In genomic region chr7:17524746-17525145, GRCh38 we compare ENCODE assay signal across 14 cellular contexts.
DNase-seq lines count a peak whose midpoint lies in the region; TF ChIP-seq lines count a peak whose summit lies in the region.
"Had no signal": no experiment of that assay in that cellular context is flagged by ENCODE, and none has a peak within 500 bp of the region (broad histone marks: within the 10 kb centered on the region; RNA-seq: fewer than 3 reads in every experiment).

No MANE protein-coding gene starts in this region.

- peak overlapping the region; percentile 96 for H3K27ac Mint-ChIP-seq in Calu3 (ENCODE audit: unreplicated experiment)
- H3K27ac Mint-ChIP-seq in CD8-positive, alpha-beta memory T cell = no peak overlapping the region
- H3K27ac Mint-ChIP-seq: stimulated activated naive B cell treated with anti-CD40 and anti-IgM and Interleukin-4, amounts not matched to agents 10 μg/mL and 1 μg/mL and 100 μg/mL, for 72 hours had no signal

- H2BK12ac ChIP-seq in mesenchymal stem cell (ENCODE audit: low read length in 2 of 2) = no peak overlapping the region

- H3K27ac ChIP-seq in mesenchymal stem cell (ENCODE audit: low read length, poor library complexity, severe bottlenecking) = peak overlapping the region; percentile 68
- no peak overlapping the region for H3K27ac ChIP-seq in CD8-positive, alpha-beta memory T cell (ENCODE audit: low read depth, low read length)

- intact Hi-C loops in Calu3 (cut with micrococcal nuclease; ENCODE audit: unreplicated experiment) = loop anchor here (2.0 to 10.0 kb wide), 4 partner anchors 220 to 597 kb away; no protein-coding TSS in a partner anchor

- no peak overlapping the region for H3K14ac ChIP-seq in mesenchymal stem cell (ENCODE audit: low read length in 2 of 2)

- H3K36me3 ChIP-seq in mesenchymal stem cell (ENCODE audit: control insufficient read depth in 1 of 2, insufficient read depth in 2 of 2, low read depth in 1 of 2, low read length in 2 of 2) = no peaks in the 10 kb centered on the region
- no peaks in the 10 kb centered on the region for H3K36me3 ChIP-seq in CD8-positive, alpha-beta memory T cell (ENCODE audit: insufficient read depth, low read length)
- H3K36me3 ChIP-seq: gastrocnemius medialis, MG63 had no signal

- H3K4me1 ChIP-seq in mesenchymal stem cell (ENCODE audit: control insufficient read depth, insufficient read depth, low read depth, low read length) = peaks cover 2% of the 10 kb centered on the region
- no peaks in the 10 kb centered on the region for H3K4me1 ChIP-seq in CD8-positive, alpha-beta memory T cell (ENCODE audit: insufficient read depth, low read length)

- H3K4me3 Mint-ChIP-seq in Calu3 (ENCODE audit: low read depth, unreplicated experiment) = peak overlapping the region; percentile 33
- H3K4me3 Mint-ChIP-seq in CD8-positive, alpha-beta memory T cell = no peak overlapping the region
- H3K4me3 Mint-ChIP-seq: stimulated activated naive B cell treated with anti-CD40 and anti-IgM and Interleukin-4, amounts not matched to agents 10 μg/mL and 1 μg/mL and 100 μg/mL, for 72 hours had no signal

- no peaks in the 10 kb centered on the region for H3K9me3 ChIP-seq in mesenchymal stem cell (ENCODE audit: control insufficient read depth, low read length)
- no peaks in the 10 kb centered on the region for H3K9me3 ChIP-seq in CD8-positive, alpha-beta memory T cell (ENCODE audit: low read length)
- H3K9me3 ChIP-seq: gastrocnemius medialis, MG63 had no signal

- H3K4ac ChIP-seq in mesenchymal stem cell (ENCODE audit: low read depth in 1 of 2, low read length in 2 of 2) = no peak overlapping the region

- no peak overlapping the region for H2AFZ ChIP-seq in mesenchymal stem cell (ENCODE audit: low read depth, low read length)

- TSS peak; percentile 85 for BruUV-seq in Calu3 (replicated peaks; lab: Mats Ljungman, UMichigan)

- DNase-seq in Calu3 (no peak), HT1080 (ENCODE audit: low read depth) (peak; percentile 39), cardiac fibroblast (ENCODE audit: low read depth in 2 of 2) (peak; percentile 58 to 92), mesenchymal stem cell (peak; percentile 67), NCI-H510A treated with DMSO at 0.1 percent for 48 hours (lab: John Stamatoyannopoulos, UW) (no peak), RKO (ENCODE audit: low spot score) (no peak)
- no peak for DNase-seq in stimulated activated CD8-positive, alpha-beta memory T cell treated with anti-CD3 and anti-CD28 coated beads, Interleukin-4, amount 100 ng/mL, for 48 hours
- no peak for DNase-seq in CD8-positive, alpha-beta memory T cell
- DNase-seq: NCI-H2171; NK-92 treated with Interleukin-12 subunit alpha and Interleukin-12 subunit beta, amount 100 ng/mL, for 24 hours; stimulated activated CD4-positive, alpha-beta T cell treated with anti-CD3 and anti-CD28 coated beads, Interleukin-4, amount 100 ng/mL, for 24 hours; stimulated activated naive B cell treated with anti-CD40 and anti-IgM and Interleukin-4, amounts not matched to agents 10 μg/mL and 1 μg/mL and 100 μg/mL, for 72 hours had no signal

- no peak overlapping the region for H3K18ac ChIP-seq in mesenchymal stem cell (ENCODE audit: low read depth in 1 of 2, low read length in 2 of 2)

- no peak overlapping the region for H2BK5ac ChIP-seq in mesenchymal stem cell (ENCODE audit: low read depth, low read length, poor library complexity, severe bottlenecking)

- no peak overlapping the region for H3K23ac ChIP-seq in mesenchymal stem cell (ENCODE audit: low read length in 2 of 2)

- H3K27me3 Mint-ChIP-seq in Calu3 (ENCODE audit: unreplicated experiment) = no peaks in the 10 kb centered on the region
- H3K27me3 Mint-ChIP-seq in CD8-positive, alpha-beta memory T cell = peaks cover 0 to 2% of the 10 kb centered on the region in 2 donors
- H3K27me3 Mint-ChIP-seq: stimulated activated naive B cell treated with anti-CD40 and anti-IgM and Interleukin-4, amounts not matched to agents 10 μg/mL and 1 μg/mL and 100 μg/mL, for 72 hours had no signal

- no peaks in the 10 kb centered on the region for H3K27me3 ChIP-seq in mesenchymal stem cell (ENCODE audit: control insufficient read depth in 1 of 2, insufficient read depth in 1 of 2, low read length in 2 of 2)
- H3K27me3 ChIP-seq in CD8-positive, alpha-beta memory T cell (ENCODE audit: insufficient read depth, low read length, poor library complexity, severe bottlenecking) = no peaks in the 10 kb centered on the region
- H3K27me3 ChIP-seq: gastrocnemius medialis, MG63 had no signal

- no peak overlapping the region for H2BK15ac ChIP-seq in mesenchymal stem cell (ENCODE audit: low read depth, poor library complexity, severe bottlenecking)

- 55% methylated on average over 2 of the region's 3 CpGs for WGBS in mesenchymal stem cell

- H3K9ac ChIP-seq in mesenchymal stem cell (ENCODE audit: low read length) = no peak overlapping the region

- H3K4me2 ChIP-seq in mesenchymal stem cell (ENCODE audit: low read length, poor library complexity, severe bottlenecking) = no peak overlapping the region

- peak overlapping the region in 1 of 2 donors; percentile 13 for H3K4me3 ChIP-seq in cardiac fibroblast (replicated peaks in 1 of 2; ENCODE audit: low read depth in 2 of 2, low read length in 2 of 2)
- H3K4me3 ChIP-seq in mesenchymal stem cell (ENCODE audit: insufficient read depth in 1 of 2, low read depth in 1 of 2, low read length in 2 of 2) = no peak overlapping the region
- H3K4me3 ChIP-seq in CD8-positive, alpha-beta memory T cell (ENCODE audit: low read length) = no peak overlapping the region
- H3K4me3 ChIP-seq: gastrocnemius medialis, MG63 had no signal

- H3K9me3 Mint-ChIP-seq in Calu3 (ENCODE audit: low read depth, unreplicated experiment) = peaks cover 3% of the 10 kb centered on the region
- H3K9me3 Mint-ChIP-seq in CD8-positive, alpha-beta memory T cell = peaks cover 0 to 2% (median 0%) of the 10 kb centered on the region in 5 donors
- H3K9me3 Mint-ChIP-seq: stimulated activated naive B cell treated with anti-CD40 and anti-IgM and Interleukin-4, amounts not matched to agents 10 μg/mL and 1 μg/mL and 100 μg/mL, for 72 hours had no signal

- H3K79me1 ChIP-seq in mesenchymal stem cell (replicated peaks; ENCODE audit: low read length, poor library complexity, severe bottlenecking) = peaks cover 7% of the 10 kb centered on the region

- H2AK5ac ChIP-seq in mesenchymal stem cell (ENCODE audit: low read length, severe bottlenecking) = no peak overlapping the region

- CTCF ChIA-PET in Calu3 (lab: Charles Lee) = interaction anchor here (0.6 to 4.0 kb wide), 8 partner anchors 8 to 542 kb away, joined by 3 to 20 read pairs (median 3); no protein-coding TSS in a partner anchor
- CTCF ChIA-PET in CD8-positive, alpha-beta memory T cell (lab: Charles Lee) = no interaction called here

- no peak overlapping the region for H2BK120ac ChIP-seq in mesenchymal stem cell (ENCODE audit: low read depth, low read length)

- TF ChIP-seq CTCF in Calu3 (IDR thresholded peaks at IDR 0.05; ENCODE audit: unreplicated experiment) (no peak), cardiac fibroblast (IDR thresholded peaks at IDR 0.05; ENCODE audit: low read depth, low read length) (no peak)

- POLR2A ChIA-PET in CD8-positive, alpha-beta memory T cell (lab: Charles Lee) = no interaction called here

- no peak overlapping the region for H4K91ac ChIP-seq in mesenchymal stem cell (ENCODE audit: low read length)

- H4K8ac ChIP-seq in mesenchymal stem cell (ENCODE audit: low read length) = no peak overlapping the region

- H3K36me3 Mint-ChIP-seq in Calu3 (ENCODE audit: insufficient read depth, unreplicated experiment) = peaks cover 14% of the 10 kb centered on the region
- no peaks in the 10 kb centered on the region for H3K36me3 Mint-ChIP-seq in CD8-positive, alpha-beta memory T cell
- H3K36me3 Mint-ChIP-seq: stimulated activated naive B cell treated with anti-CD40 and anti-IgM and Interleukin-4, amounts not matched to agents 10 μg/mL and 1 μg/mL and 100 μg/mL, for 72 hours had no signal

- H3K4me1 Mint-ChIP-seq in Calu3 (ENCODE audit: low read depth, unreplicated experiment) = peaks cover 83% of the 10 kb centered on the region
- peaks cover 0 to 3% (median 0%) of the 10 kb centered on the region in 3 donors for H3K4me1 Mint-ChIP-seq in CD8-positive, alpha-beta memory T cell
- H3K4me1 Mint-ChIP-seq: stimulated activated naive B cell treated with anti-CD40 and anti-IgM and Interleukin-4, amounts not matched to agents 10 μg/mL and 1 μg/mL and 100 μg/mL, for 72 hours had no signal

Comparison
In these comparisons a context has a peak if more than half of its experiments do, and no peak if none do; other contexts are left out.
1. DNase-seq: peak in HT1080 (single experiment), cardiac fibroblast (2 of 2) and mesenchymal stem cell (single experiment); none in Calu3 (single experiment), stimulated activated CD8-positive, alpha-beta memory T cell treated with anti-CD3 and anti-CD28 coated beads, Interleukin-4, amount 100 ng/mL, for 48 hours (single experiment), NCI-H510A treated with DMSO at 0.1 percent for 48 hours (single experiment), CD8-positive, alpha-beta memory T cell (0 of 5) and RKO (single experiment).